ENCODE assay signal across 1 cellular context in genomic region chr13:105410602-105411001, GRCh38.
TF ChIP-seq lines count a peak whose summit lies in the region.

No MANE protein-coding gene starts in this region.

TF ChIP-seq in WTC11, 78 proteins besides CTCF, POLR2A, EP300 and RAD21 (continued from another document):
- TF ChIP-seq ATF2 (CRISPR knock-in tag; IDR thresholded peaks at IDR 0.05; ENCODE audit: borderline replicate concordance, low read depth): no peak
